1 cellular context compared by ENCODE assay signal in genomic region chr2:144452169-144453038, GRCh38.
TF ChIP-seq lines count a peak whose summit lies in the region.

No MANE protein-coding gene starts in this region.

TF ChIP-seq in liver, 16 proteins besides CTCF, POLR2A, EP300 and RAD21 (continued from another document):
- TF ChIP-seq NR2F2 (IDR thresholded peaks at IDR 0.05) (no peak), TAF1 (conservative IDR thresholded peaks at IDR 0.05) (no peak), JUND (IDR thresholded peaks at IDR 0.05) (no peak), REST (IDR thresholded peaks at IDR 0.05) (no peak)
